In the genomic region with DNA sequence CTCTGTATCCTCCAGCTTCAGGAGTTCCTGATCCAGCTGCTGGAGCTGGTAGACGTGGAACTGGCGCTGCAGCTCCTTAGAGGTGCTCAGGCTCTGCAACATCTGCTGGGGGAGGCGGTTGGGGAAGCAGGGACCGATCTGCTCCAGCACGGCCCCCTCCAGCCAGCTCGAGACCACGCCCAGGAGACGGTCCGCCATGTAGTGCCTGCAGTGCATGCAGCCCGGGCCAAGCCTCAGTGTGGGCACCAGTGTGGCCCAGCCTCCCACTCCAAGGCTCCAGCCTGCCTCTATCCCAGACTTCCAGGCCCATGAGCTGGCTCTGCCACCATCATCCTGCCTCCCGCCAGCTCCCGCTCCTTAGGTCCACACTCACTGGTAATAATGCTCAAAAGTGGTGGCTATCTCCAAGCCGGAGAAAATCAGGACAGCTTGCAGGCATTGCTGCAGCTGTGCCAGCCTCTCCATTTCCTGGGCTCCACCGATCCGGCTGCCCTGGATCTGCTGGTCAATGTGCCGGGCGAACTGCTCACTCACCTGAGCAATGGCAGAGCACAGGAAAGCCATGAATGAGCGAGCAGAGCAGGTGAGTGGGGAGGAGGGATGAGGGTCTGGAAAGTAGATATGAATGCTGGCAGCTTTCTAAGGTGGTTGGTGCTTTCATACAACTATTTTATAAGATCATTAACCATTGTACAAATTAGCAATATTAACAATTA, we compare ENCODE assay signal across 18 cellular contexts. TPM values are rescaled to one million over a fixed set of nuclear protein-coding genes. Genes with fewer than 3 reads are reported as not detected.
DNase-seq lines count a peak whose midpoint lies in the region; ATAC-seq and TF ChIP-seq lines count a peak whose summit lies in the region.
"Had no signal": no experiment of that assay in that cellular context is flagged by ENCODE, and none has a peak within 500 bp of the region (broad histone marks: within the 10 kb centered on the region; RNA-seq: fewer than 3 reads in every experiment).

No MANE protein-coding gene starts in this region.

- no peak overlapping the region for H3K27ac ChIP-seq in H9 (ENCODE audit: insufficient read length, low read depth, low read length)
- no peak overlapping the region for H3K27ac ChIP-seq in neural progenitor cell

- peak; percentile 17 for DNase-seq in H9
- DNase-seq in neural progenitor cell (ENCODE audit: low spot score): no peak
- DNase-seq in WTC11 (ENCODE audit: low spot score): no peak
- DNase-seq: ACHN, AML-193, Caco-2, EL, Karpas-422, MG63, NCI-H1092, NCI-H146, NCI-H2081 treated with DMSO at 0.1 percent for 48 hours, NCI-H510A had no signal

- no peak overlapping the region for H3K56ac ChIP-seq in H9 (ENCODE audit: insufficient read length, low read depth, low read length)

- no peaks in the 10 kb centered on the region for H3K27me3 ChIP-seq in H9 (ENCODE audit: insufficient read depth, low read length)
- H3K27me3 ChIP-seq in neural progenitor cell: no peaks in the 10 kb centered on the region
- H3K27me3 ChIP-seq: MG63 had no signal

- H3K4me3 ChIP-seq in neural progenitor cell: no peak overlapping the region
- H3K4me3 ChIP-seq: MG63 had no signal

- H3K4ac ChIP-seq in H9 (ENCODE audit: low read depth, low read length): no peak overlapping the region

- H3T11ph ChIP-seq in H9 (ENCODE audit: low read length): no peak overlapping the region

- H3K27me3 Mint-ChIP-seq in H9 (ENCODE audit: low read depth): no peaks in the 10 kb centered on the region; the same call in none of the 2 replicates
- H3K27me3 Mint-ChIP-seq in activated T-helper 17 cell treated with anti-CD3 and anti-CD28 coated beads, Interleukin-2, amount 50 U/mL, for 72 hours: no peaks in the 10 kb centered on the region
- peaks cover 5% of the 10 kb centered on the region for H3K27me3 Mint-ChIP-seq in neural progenitor cell (ENCODE audit: insufficient read depth, low read depth)
- H3K27me3 Mint-ChIP-seq in WTC11 (ENCODE audit: low read depth): no peaks in the 10 kb centered on the region

- no peak overlapping the region for H3K23ac ChIP-seq in H9 (ENCODE audit: insufficient read length, low read depth, low read length)

- no peak overlapping the region for H4K91ac ChIP-seq in H9 (ENCODE audit: insufficient read length, low read depth, low read length)

- H3K27ac Mint-ChIP-seq in H9 (peak overlapping the region in 2 of 3 experiments; percentile 68 to 92; a peak in 2 of 7 replicates), neural progenitor cell (peak overlapping the region; percentile 94), WTC11 (no peak overlapping the region)
- H3K27ac Mint-ChIP-seq in activated T-helper 17 cell treated with anti-CD3 and anti-CD28 coated beads, Interleukin-2, amount 50 U/mL, for 72 hours: peak overlapping the region; percentile 73

- no peak for ATAC-seq in activated T-helper 17 cell treated with anti-CD3 and anti-CD28 coated beads, Interleukin-2, amount 50 U/mL, for 72 hours (replicated peaks)
- ATAC-seq in WTC11: no peak
- no peak for ATAC-seq in GM19351 (IDR thresholded peaks at IDR 0.05; ENCODE audit: unreplicated experiment)
- ATAC-seq: Panc1, Right ventricle myocardium inferior had no signal

- H4K5ac ChIP-seq in H9 (ENCODE audit: insufficient read length, low read depth, low read length): no peak overlapping the region

- no peak overlapping the region; a peak in 2 of 5 replicates for H3K4me3 Mint-ChIP-seq in H9
- H3K4me3 Mint-ChIP-seq in activated T-helper 17 cell treated with anti-CD3 and anti-CD28 coated beads, Interleukin-2, amount 50 U/mL, for 72 hours: no peak overlapping the region
- H3K4me3 Mint-ChIP-seq in neural progenitor cell: no peak overlapping the region
- H3K4me3 Mint-ChIP-seq in WTC11: no peak overlapping the region
- H3K4me3 Mint-ChIP-seq: CD14-positive monocyte had no signal

- H3K4me1 ChIP-seq in H9 (ENCODE audit: insufficient read depth, low read length) (no peaks in the 10 kb centered on the region), neural progenitor cell (no peaks in the 10 kb centered on the region)
- H3K4me1 ChIP-seq: Caco-2 had no signal

- H2BK12ac ChIP-seq in H9 (ENCODE audit: insufficient read length, low read depth, low read length): no peak overlapping the region

- H3K14ac ChIP-seq in H9 (ENCODE audit: insufficient read depth, low read length): no peak overlapping the region

- no peak overlapping the region for H2AFZ ChIP-seq in H9 (ENCODE audit: low read length)
- H2AFZ ChIP-seq in neural progenitor cell (replicated peaks): no peak overlapping the region

- no peaks in the 10 kb centered on the region for H3K9me3 ChIP-seq in H9 (ENCODE audit: control insufficient read depth, low read depth, low read length)
- no peaks in the 10 kb centered on the region for H3K9me3 ChIP-seq in neural progenitor cell (ENCODE audit: low read depth)
- H3K9me3 ChIP-seq: Caco-2, MG63 had no signal

- H3K36me3 Mint-ChIP-seq in H9 (ENCODE audit: insufficient read depth in 1 of 3, low read depth in 3 of 3) (peaks cover 30 to 81% (median 76%) of the 10 kb centered on the region in 3 experiments), neural progenitor cell (peaks cover 32% of the 10 kb centered on the region), WTC11 (peaks cover 50% of the 10 kb centered on the region)
- H3K36me3 Mint-ChIP-seq in activated T-helper 17 cell treated with anti-CD3 and anti-CD28 coated beads, Interleukin-2, amount 50 U/mL, for 72 hours (ENCODE audit: low read depth): peaks cover 78% of the 10 kb centered on the region

- H3K18ac ChIP-seq in H9 (ENCODE audit: insufficient read length, low read depth, low read length): no peak overlapping the region

- H3K36me3 ChIP-seq in neural progenitor cell: no peaks in the 10 kb centered on the region
- H3K36me3 ChIP-seq: MG63 had no signal

- POLR2A ChIA-PET in WTC11 (lab: Charles Lee): interaction anchor here (0.6 to 0.7 kb wide), 4 partner anchors 103 to 1076 kb away, joined by 3 to 9 read pairs (median 6); no protein-coding TSS in a partner anchor

- peaks cover 3% of the 10 kb centered on the region for H3F3A ChIP-seq in neural progenitor cell (ENCODE audit: low read depth)

- no peaks in the 10 kb centered on the region; a peak in 1 of 5 replicates for H3K9me3 Mint-ChIP-seq in H9
- H3K9me3 Mint-ChIP-seq in activated T-helper 17 cell treated with anti-CD3 and anti-CD28 coated beads, Interleukin-2, amount 50 U/mL, for 72 hours: no peaks in the 10 kb centered on the region
- H3K9me3 Mint-ChIP-seq in neural progenitor cell: no peaks in the 10 kb centered on the region
- no peaks in the 10 kb centered on the region for H3K9me3 Mint-ChIP-seq in WTC11

- H4K20me1 ChIP-seq in H9 (ENCODE audit: control insufficient read depth, insufficient read depth, insufficient read length) (no peaks in the 10 kb centered on the region), neural progenitor cell (ENCODE audit: low read depth) (peaks cover 3% of the 10 kb centered on the region)

- no peaks in the 10 kb centered on the region for H3K79me1 ChIP-seq in H9 (ENCODE audit: insufficient read depth, low read depth, low read length, poor library complexity, severe bottlenecking)

- no peak overlapping the region for H3K9ac ChIP-seq in H9 (ENCODE audit: extremely low read depth, insufficient read length, low read length)
- no peak overlapping the region for H3K9ac ChIP-seq in neural progenitor cell

- CTCF ChIA-PET in WTC11 (lab: Charles Lee): interaction anchor here (0.6 to 1.5 kb wide), 3 partner anchors 34 to 123 kb away, joined by 3 to 6 read pairs (median 3); no protein-coding TSS in a partner anchor

- no peaks in the 10 kb centered on the region for H3K79me2 ChIP-seq in H9 (ENCODE audit: insufficient read depth, low read length)
- H3K79me2 ChIP-seq in neural progenitor cell (ENCODE audit: low read depth): no peaks in the 10 kb centered on the region

- H2BK15ac ChIP-seq in H9 (ENCODE audit: low read depth, low read length): no peak overlapping the region

- no peak overlapping the region for H2BK120ac ChIP-seq in H9 (ENCODE audit: low read depth, low read length, poor library complexity, severe bottlenecking)

- H2AK5ac ChIP-seq in H9 (ENCODE audit: insufficient read length, low read length): no peak overlapping the region

- no peaks in the 10 kb centered on the region for H3K23me2 ChIP-seq in H9 (ENCODE audit: insufficient read length, low read depth, low read length, poor library complexity, severe bottlenecking)

- H3K4me2 ChIP-seq in H9 (ENCODE audit: insufficient read depth, insufficient read length, low read length) (no peak overlapping the region), neural progenitor cell (no peak overlapping the region)

- TF ChIP-seq CTCF in H9 (conservative IDR thresholded peaks at IDR 0.05): no peak
- TF ChIP-seq CTCF in neural progenitor cell (IDR thresholded peaks at IDR 0.05): no peak
- no peak for TF ChIP-seq CTCF in WTC11 (IDR thresholded peaks at IDR 0.05)

- no CpG with 5 or more reads among the region's 18 CpGs for WGBS in H9 (ENCODE audit: extremely low coverage, insufficient read length, low lambda C conversion rate)

- no peak overlapping the region for H2BK5ac ChIP-seq in H9 (ENCODE audit: insufficient read length, low read length)

- no peak overlapping the region for H2BK20ac ChIP-seq in H9 (ENCODE audit: low read depth, low read length, poor library complexity, severe bottlenecking)

- H3K4me1 Mint-ChIP-seq in H9: no peaks in the 10 kb centered on the region
- no peaks in the 10 kb centered on the region for H3K4me1 Mint-ChIP-seq in activated T-helper 17 cell treated with anti-CD3 and anti-CD28 coated beads, Interleukin-2, amount 50 U/mL, for 72 hours
- H3K4me1 Mint-ChIP-seq in neural progenitor cell: peaks cover 3% of the 10 kb centered on the region
- no peaks in the 10 kb centered on the region for H3K4me1 Mint-ChIP-seq in WTC11
- H3K4me1 Mint-ChIP-seq: CD14-positive monocyte had no signal

- no peak overlapping the region for H4K8ac ChIP-seq in H9 (replicated peaks; ENCODE audit: insufficient read length, low read depth, low read length)

RNA-seq across cellular contexts. Expression of gene CUL7, which starts 13.0 kb away (rescaled TPM):
- total RNA-seq in H9 (2021) (23.5 and 24.5 TPM in 2 replicates), neural progenitor cell (ENCODE audit: low replicate concordance) (23.1 and 43.7 TPM in 2 replicates), WTC11 (2021) (20.8 to 27.9 TPM (median 27.0 TPM) in 3 replicates)
- total RNA-seq in activated T-helper 17 cell treated with anti-CD3 and anti-CD28 coated beads, Interleukin-2, amount 50 U/mL, for 72 hours: 10 to 100 TPM; 11.4 to 22.3 TPM

RNA-seq across cellular contexts. Expression of gene MRPL2, which starts 18.5 kb away (rescaled TPM):
- total RNA-seq in H9 (2021): 71.9 and 74.4 TPM in 2 replicates
- total RNA-seq in activated T-helper 17 cell treated with anti-CD3 and anti-CD28 coated beads, Interleukin-2, amount 50 U/mL, for 72 hours: 10 to 100 TPM; 65.2 to 67.3 TPM
- 20.7 and 31.7 TPM in 2 replicates for total RNA-seq in neural progenitor cell (ENCODE audit: low replicate concordance)
- total RNA-seq in WTC11 (2021): 107 to 131 TPM (median 112 TPM) in 3 replicates

RNA-seq across cellular contexts. Expression of gene KLC4, which starts 18.7 kb away (rescaled TPM):
- total RNA-seq in H9 (2021) (29.7 TPM in 2 replicates), neural progenitor cell (ENCODE audit: low replicate concordance) (12.6 and 28.2 TPM in 2 replicates), WTC11 (2021) (31.2 to 36.4 TPM (median 35.7 TPM) in 3 replicates)
- total RNA-seq in activated T-helper 17 cell treated with anti-CD3 and anti-CD28 coated beads, Interleukin-2, amount 50 U/mL, for 72 hours: 10 to 100 TPM; 19.7 to 31.4 TPM

RNA-seq across cellular contexts. Expression of gene RRP36, which starts 19.3 kb away (rescaled TPM):
- total RNA-seq in H9 (2021): 117 and 121 TPM in 2 replicates
- 10 to 100 TPM; 31.4 to 78.1 TPM for total RNA-seq in activated T-helper 17 cell treated with anti-CD3 and anti-CD28 coated beads, Interleukin-2, amount 50 U/mL, for 72 hours
- total RNA-seq in neural progenitor cell (ENCODE audit: low replicate concordance): 77.8 and 93.3 TPM in 2 replicates
- 65.6 to 81.0 TPM (median 67.9 TPM) in 3 replicates for total RNA-seq in WTC11 (2021)

RNA-seq across cellular contexts. Expression of gene KLHDC3, which starts 26.7 kb away (rescaled TPM):
- 146 TPM in 2 replicates for total RNA-seq in H9 (2021)
- 10 to 100 TPM; 64.0 to 65.6 TPM for total RNA-seq in activated T-helper 17 cell treated with anti-CD3 and anti-CD28 coated beads, Interleukin-2, amount 50 U/mL, for 72 hours
- total RNA-seq in neural progenitor cell (ENCODE audit: low replicate concordance): 122 and 165 TPM in 2 replicates
- 157 to 172 TPM (median 169 TPM) in 3 replicates for total RNA-seq in WTC11 (2021)
